ENCODE assay signal across 9 cellular contexts in the genomic region with DNA sequence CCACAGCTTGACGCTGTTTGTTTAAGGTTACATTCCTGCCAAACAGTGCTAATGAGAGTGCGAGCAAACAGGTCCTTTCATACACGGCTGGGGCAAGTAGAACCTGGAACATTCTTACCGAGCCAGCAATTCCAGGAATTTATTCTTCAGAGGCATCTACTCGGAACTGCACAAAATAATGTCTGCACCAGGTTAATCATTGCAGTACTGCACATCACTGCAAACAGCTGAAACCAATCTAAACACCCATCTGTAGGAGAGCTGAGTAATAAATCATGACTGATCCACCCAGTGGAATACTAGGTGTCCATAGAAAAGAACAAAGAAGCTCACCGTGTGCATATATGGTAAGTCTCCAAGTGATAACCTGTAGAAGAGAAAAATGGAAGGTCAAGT. TPM values are rescaled to one million over a fixed set of nuclear protein-coding genes. Genes with fewer than 3 reads are reported as not detected.
A peak's percentile ranks its signal among the peaks of the same experiment; 100 is the strongest.
DNase-seq lines count a peak whose midpoint lies in the region; ATAC-seq and TF ChIP-seq lines count a peak whose summit lies in the region.
"Had no signal": no experiment of that assay in that cellular context is flagged by ENCODE, and none has a peak within 500 bp of the region (broad histone marks: within the 10 kb centered on the region; RNA-seq: fewer than 3 reads in every experiment).

No MANE protein-coding gene starts in this region.

- 8% methylated on average over 6 of the region's 6 CpGs for WGBS in prostate gland

- no peak for TF ChIP-seq POLR2A in prostate gland (IDR thresholded peaks at IDR 0.05)

- H3K27ac Mint-ChIP-seq in activated CD4-positive, alpha-beta T cell treated with anti-CD3 and anti-CD28 coated beads for 36 hours, result no peak overlapping the region
- peak overlapping the region; percentile 72 for H3K27ac Mint-ChIP-seq in glutamatergic neuron (ENCODE audit: unreplicated experiment)

- CTCF ChIA-PET in activated CD4-positive, alpha-beta T cell treated with anti-CD3 and anti-CD28 coated beads for 36 hours (lab: Charles Lee), result interaction anchor here (0.6 to 1.8 kb wide), 4 partner anchors 49 to 332 kb away, joined by 3 to 6 read pairs (median 4); no protein-coding TSS in a partner anchor
- CTCF ChIA-PET in Panc1 (lab: Charles Lee), result no interaction called here

- in situ Hi-C loops in Panc1 (cut with HindIII; ENCODE audit: low pct_unique_long_range_greater_than_20kb, low sequenced_read_pairs), result no loop called here

- H3K27ac ChIP-seq in Panc1 (ENCODE audit: low read length), result peak overlapping the region; percentile 88
- peak overlapping the region; percentile 61 to 88 for H3K27ac ChIP-seq in prostate gland

- H3K36me3 ChIP-seq in Panc1 (ENCODE audit: control insufficient read depth, insufficient read depth, low read length) (no peaks in the 10 kb centered on the region; the same call in 1 of the 2 replicates), prostate gland (peaks cover 0 to 7% of the 10 kb centered on the region in 2 donors)

- H3K4me3 ChIP-seq in Panc1 (ENCODE audit: low read depth in 2 of 2, low read length in 2 of 2) (peak overlapping the region; percentile 44 to 96), prostate gland (peak overlapping the region in 1 of 2 donors; percentile 86)

- H3K9me3 ChIP-seq in Panc1 (ENCODE audit: control insufficient read depth, insufficient read depth, low read depth, low read length) (no peaks in the 10 kb centered on the region), prostate gland (no peaks in the 10 kb centered on the region)

- ATAC-seq in activated CD4-positive, alpha-beta T cell treated with anti-CD3 and anti-CD28 coated beads for 36 hours, result no peak
- ATAC-seq in Panc1 (no peak), HG02759 (IDR thresholded peaks at IDR 0.05; ENCODE audit: unreplicated experiment) (no peak)

- H3K4me1 ChIP-seq in Panc1 (ENCODE audit: control insufficient read depth, insufficient read depth, low read length), result peaks cover 24% of the 10 kb centered on the region
- H3K4me1 ChIP-seq in prostate gland (replicated peaks), result peaks cover 14% of the 10 kb centered on the region

- BruUV-seq in Panc1 (replicated peaks; lab: Mats Ljungman, UMichigan), result no TSS peak

- H3K9me3 Mint-ChIP-seq in activated CD4-positive, alpha-beta T cell treated with anti-CD3 and anti-CD28 coated beads for 36 hours (ENCODE audit: low read depth), result no peaks in the 10 kb centered on the region
- H3K9me3 Mint-ChIP-seq in glutamatergic neuron (ENCODE audit: unreplicated experiment), result peaks cover 18% of the 10 kb centered on the region

- TF ChIP-seq CTCF in Panc1 (IDR thresholded peaks at IDR 0.05) (no peak), glutamatergic neuron (IDR thresholded peaks at IDR 0.05; ENCODE audit: partially characterized antibody, unreplicated experiment) (no peak), prostate gland (IDR thresholded peaks at IDR 0.05) (no peak)

- no peaks in the 10 kb centered on the region for H3K27me3 Mint-ChIP-seq in activated CD4-positive, alpha-beta T cell treated with anti-CD3 and anti-CD28 coated beads for 36 hours
- H3K27me3 Mint-ChIP-seq in glutamatergic neuron (ENCODE audit: unreplicated experiment), result peaks cover 11% of the 10 kb centered on the region

- peaks cover 29% of the 10 kb centered on the region for H3K4me1 Mint-ChIP-seq in activated CD4-positive, alpha-beta T cell treated with anti-CD3 and anti-CD28 coated beads for 36 hours
- H3K4me1 Mint-ChIP-seq in glutamatergic neuron (ENCODE audit: low read depth, unreplicated experiment), result peaks cover 4% of the 10 kb centered on the region

- POLR2A ChIA-PET in activated CD4-positive, alpha-beta T cell treated with anti-CD3 and anti-CD28 coated beads for 36 hours (lab: Charles Lee), result interaction anchor here (2.0 kb wide), 1 partner anchor 17 kb away, joined by 6 read pairs; a partner anchor contains a TSS
- POLR2A ChIA-PET in Panc1 (lab: Charles Lee), result interaction anchor here (1.8 kb wide), 1 partner anchor 18 kb away, joined by 10 read pairs; a partner anchor contains a TSS

- intact Hi-C loops in activated CD4-positive, alpha-beta T cell treated with anti-CD3 and anti-CD28 coated beads for 36 hours (cut with DNase I, micrococcal nuclease), result loop anchor here (1.0 to 5.0 kb wide), 6 partner anchors 17 to 197 kb away; a partner anchor contains a TSS
- intact Hi-C loops in Panc1 (cut with micrococcal nuclease; ENCODE audit: unreplicated experiment) (loop anchor here (5.0 kb wide), 1 partner anchor 35 kb away; a partner anchor contains a TSS), prostate gland (cut with DNase I) (loop anchor here (5.0 kb wide), 1 partner anchor 65 kb away; no protein-coding TSS in a partner anchor), cardiac septum (cut with DNase I) (loop anchor here (5.0 kb wide), 2 partner anchors 35 to 65 kb away; a partner anchor contains a TSS)

- H3K27me3 ChIP-seq in Panc1 (ENCODE audit: control insufficient read depth, insufficient read depth, low read length) (no peaks in the 10 kb centered on the region), prostate gland (replicated peaks; ENCODE audit: insufficient read depth) (no peaks in the 10 kb centered on the region)

- no peak for DNase-seq in activated CD4-positive, alpha-beta T cell treated with anti-CD3 and anti-CD28 coated beads for 36 hours
- no peak for DNase-seq in activated CD4-positive, alpha-beta T cell treated with anti-CD3 and anti-CD28 coated beads, Interleukin-2, amount 50 U/mL, for 48 hours
- DNase-seq in Panc1 (ENCODE audit: low read depth, low spot score) (no peak), glutamatergic neuron (no peak), prostate gland (ENCODE audit: low spot score) (no peak), cardiac septum (ENCODE audit: low spot score) (no peak), SHP77 treated with DMSO at 0.1 percent for 48 hours (lab: John Stamatoyannopoulos, UW) (no peak)
- DNase-seq: NCI-H748 treated with DMSO at 0.1 percent for 48 hours had no signal

- peak overlapping the region; percentile 83 for H3K4me3 Mint-ChIP-seq in activated CD4-positive, alpha-beta T cell treated with anti-CD3 and anti-CD28 coated beads for 36 hours
- H3K4me3 Mint-ChIP-seq in glutamatergic neuron (ENCODE audit: unreplicated experiment), result peak overlapping the region; percentile 76

- H3K36me3 Mint-ChIP-seq in activated CD4-positive, alpha-beta T cell treated with anti-CD3 and anti-CD28 coated beads for 36 hours (ENCODE audit: low read depth), result peaks cover 18% of the 10 kb centered on the region
- peaks cover 4% of the 10 kb centered on the region for H3K36me3 Mint-ChIP-seq in glutamatergic neuron (ENCODE audit: unreplicated experiment)

RNA-seq across cellular contexts. Expression of a gene that starts 1.2 kb away (rescaled TPM):
- 1 to 10 TPM; 7.2 to 7.5 TPM for total RNA-seq in activated CD4-positive, alpha-beta T cell treated with anti-CD3 and anti-CD28 coated beads for 36 hours
- total RNA-seq in Panc1 (2021; ENCODE audit: unreplicated experiment) (39.5 TPM), glutamatergic neuron (ENCODE audit: unreplicated experiment) (48.9 TPM), prostate gland (10 to 100 TPM in 1 of 2 donors, 1 to 10 TPM in 1; 8.7 to 10.8 TPM), cardiac septum (12.2 TPM)
- polyA plus RNA-seq in Panc1 (2012; ENCODE audit: insufficient read length), result 53.7 TPM

RNA-seq across cellular contexts. Expression of a gene that starts 17.5 kb away (rescaled TPM):
- total RNA-seq in activated CD4-positive, alpha-beta T cell treated with anti-CD3 and anti-CD28 coated beads for 36 hours, result 10 to 100 TPM; 13.6 to 14.7 TPM
- 28.5 TPM for total RNA-seq in Panc1 (2021; ENCODE audit: unreplicated experiment)
- polyA plus RNA-seq in Panc1 (2012; ENCODE audit: insufficient read length), result 31.1 TPM
- 26.0 TPM for total RNA-seq in glutamatergic neuron (ENCODE audit: unreplicated experiment)
- 10 to 100 TPM; 14.8 to 16.4 TPM for total RNA-seq in prostate gland
- 19.4 TPM for total RNA-seq in cardiac septum

RNA-seq across cellular contexts. Expression of a gene that starts 18.3 kb away (rescaled TPM):
- total RNA-seq in activated CD4-positive, alpha-beta T cell treated with anti-CD3 and anti-CD28 coated beads for 36 hours, result 10 to 100 TPM; 16.2 to 18.6 TPM
- 26.4 TPM for total RNA-seq in Panc1 (2021; ENCODE audit: unreplicated experiment)
- polyA plus RNA-seq in Panc1 (2012; ENCODE audit: insufficient read length), result 25.3 TPM
- total RNA-seq in glutamatergic neuron (ENCODE audit: unreplicated experiment), result 6.7 TPM
- 10 to 100 TPM; 30.2 to 54.8 TPM for total RNA-seq in prostate gland
- total RNA-seq in cardiac septum, result 13.7 TPM

RNA-seq across cellular contexts. Expression of a gene that starts 23.6 kb away (rescaled TPM):
- 10 to 100 TPM; 11.4 to 12.1 TPM for total RNA-seq in activated CD4-positive, alpha-beta T cell treated with anti-CD3 and anti-CD28 coated beads for 36 hours
- 25.6 TPM for total RNA-seq in Panc1 (2021; ENCODE audit: unreplicated experiment)
- 27.5 TPM for polyA plus RNA-seq in Panc1 (2012; ENCODE audit: insufficient read length)
- total RNA-seq in glutamatergic neuron (ENCODE audit: unreplicated experiment), result 14.6 TPM
- 10 to 100 TPM; 18.4 to 21.0 TPM for total RNA-seq in prostate gland
- total RNA-seq in cardiac septum, result 15.7 TPM

RNA-seq across cellular contexts. Expression of a gene that starts 36.5 kb away (rescaled TPM):
- not detected for total RNA-seq in activated CD4-positive, alpha-beta T cell treated with anti-CD3 and anti-CD28 coated beads for 36 hours
- total RNA-seq in Panc1 (2021; ENCODE audit: unreplicated experiment) (4.0 TPM), glutamatergic neuron (ENCODE audit: unreplicated experiment) (not detected), prostate gland (under 1 TPM; 0.23 to 0.74 TPM), cardiac septum (6.7 TPM)
- polyA plus RNA-seq in Panc1 (2012; ENCODE audit: insufficient read length), result 8.8 TPM
